In genomic region chr9:131417264-131418142, GRCh38 we compare ENCODE assay signal across 8 cellular contexts. TPM values are rescaled to one million over a fixed set of nuclear protein-coding genes. Genes with fewer than 3 reads are reported as not detected.
DNase-seq lines count a peak whose midpoint lies in the region; ATAC-seq, FAIRE-seq and TF ChIP-seq lines count a peak whose summit lies in the region.

No MANE protein-coding gene starts in this region.

- H2BK12ac ChIP-seq in H1 (ENCODE audit: low read depth, low read length) = no peak overlapping the region

- no peak overlapping the region for H3K14ac ChIP-seq in H1 (ENCODE audit: insufficient read length)

- no peak overlapping the region for H3K56ac ChIP-seq in H1 (replicated peaks; ENCODE audit: insufficient read length, low read depth, low read length)

- ATAC-seq in psoas muscle (peak in 2 of 4 donors; percentile 36 to 68), HG02642 (IDR thresholded peaks at IDR 0.05; ENCODE audit: poor library complexity, unreplicated experiment) (no peak), HG03457 (IDR thresholded peaks at IDR 0.05; ENCODE audit: unreplicated experiment) (no peak), GM21447 (IDR thresholded peaks at IDR 0.05; ENCODE audit: unreplicated experiment) (no peak)

- no peak overlapping the region; the same call in 1 of the 2 replicates for H2BK5ac ChIP-seq in H1 (ENCODE audit: low read depth, low read length)

- no peak for TF ChIP-seq EP300 in H1 (IDR thresholded peaks at IDR 0.05; ENCODE audit: borderline replicate concordance in 1 of 2, low read depth in 2 of 2, low read length in 2 of 2)

- H3K9ac ChIP-seq in H1 (replicated peaks in 1 of 4; ENCODE audit: extremely low read depth in 1 of 4, low read depth in 3 of 4, low read length in 3 of 4) = no peak overlapping the region; a peak in 2 of 7 replicates

- H3K4me1 ChIP-seq in H1 (replicated peaks in 1 of 4; ENCODE audit: control insufficient read depth in 3 of 4, insufficient read depth in 4 of 4, low read length in 3 of 4) = peaks cover 18 to 38% (median 32%) of the 10 kb centered on the region in 4 experiments
- H3K4me1 ChIP-seq in psoas muscle = peaks cover 82% of the 10 kb centered on the region

- CTCF ChIA-PET in H1 (lab: Charles Lee; ENCODE audit: partially characterized antibody) = interaction anchor here (0.8 to 2.5 kb wide), 7 partner anchors 9 to 81 kb away, joined by 3 to 12 read pairs (median 3); no protein-coding TSS in a partner anchor

- peaks cover 10% of the 10 kb centered on the region; the same call in 1 of the 2 replicates for H3K79me1 ChIP-seq in H1 (ENCODE audit: low read depth, low read length)

- H3K18ac ChIP-seq in H1 (ENCODE audit: extremely low read depth, low read length) = 0 out of 2 replicates have a peak overlapping the region, but pooled peaks have one; percentile 11

- TF ChIP-seq CTCF in H1 (IDR thresholded peaks at IDR 0.05; ENCODE audit: control extremely low read depth in 1 of 3, insufficient read depth in 1 of 3, low read depth in 1 of 3, low read length in 3 of 3) = no peak
- no peak for TF ChIP-seq CTCF in psoas muscle (IDR thresholded peaks at IDR 0.05)

- H2AK5ac ChIP-seq in H1 (ENCODE audit: low read depth, low read length) = no peak overlapping the region

- H3K23ac ChIP-seq in H1 (ENCODE audit: insufficient read length) = no peak overlapping the region

- no peak overlapping the region for H2BK15ac ChIP-seq in H1 (ENCODE audit: low read length)

- intact Hi-C loops in psoas muscle (cut with DNase I) = no loop called here

- H3K27ac ChIP-seq in H1 (ENCODE audit: low read depth, low read length) (peak overlapping the region; percentile 23), psoas muscle (peak overlapping the region; percentile 79)

- H3K4ac ChIP-seq in H1 (replicated peaks; ENCODE audit: insufficient read length, low read depth, low read length) = no peak overlapping the region

- no peak overlapping the region for H4K8ac ChIP-seq in H1 (ENCODE audit: extremely low read depth, insufficient read depth, low read length)

- H3K4me3 ChIP-seq in H1 (ENCODE audit: extremely low read depth in 1 of 4, insufficient read depth in 2 of 4, low read depth in 3 of 4, low read length in 4 of 4) (no peak overlapping the region), psoas muscle (peak overlapping the region; percentile 24)

- no peak overlapping the region for H4K91ac ChIP-seq in H1 (replicated peaks; ENCODE audit: insufficient read length, low read length)

- FAIRE-seq in H1 (lab: Jason Lieb, UNC) = no peak

- 88% methylated on average over 13 of the region's 13 CpGs; no CpG with 5 or more reads in 1 of the 2 experiments for WGBS in H1 (ENCODE audit: extremely low coverage in 1 of 2, insufficient coverage in 1 of 2, insufficient read length in 1 of 2, insufficient replicate concordance in 2 of 2, low coverage in 1 of 2, low lambda C conversion rate in 2 of 2, missing lambda C conversion rate in 1 of 2), 2 experiments
- 42 to 54% (median 49%) methylated on average over 13 of the region's 13 CpGs for WGBS in psoas muscle, 3 donors

- TF ChIP-seq POLR2A in H1 (IDR thresholded peaks at IDR 0.05; ENCODE audit: control extremely low read depth in 1 of 2, low read depth in 2 of 2, low read length in 2 of 2) = no peak

- H3K9me3 ChIP-seq in H1 (ENCODE audit: insufficient read depth in 2 of 2, low read depth in 1 of 2, low read length in 1 of 2) = peaks cover 0 to 3% of the 10 kb centered on the region in 2 experiments; a peak in 1 of 4 replicates
- H3K9me3 ChIP-seq in psoas muscle = no peaks in the 10 kb centered on the region

- TF ChIP-seq RAD21 in H1 (IDR thresholded peaks at IDR 0.05 in 1 of 2, conservative IDR thresholded peaks at IDR 0.05 in 1 of 2; ENCODE audit: low read depth in 2 of 2, low read length in 2 of 2) = no peak

- no peak overlapping the region for H2AFZ ChIP-seq in H1 (ENCODE audit: low read length)

- no peak overlapping the region for H2BK20ac ChIP-seq in H1 (ENCODE audit: low read length)

- H4K20me1 ChIP-seq in H1 (replicated peaks in 1 of 2; ENCODE audit: control insufficient read depth in 1 of 2, insufficient read depth in 2 of 2, low read length in 2 of 2) = peaks cover 48% of the 10 kb centered on the region in 2 experiments

- peaks cover 0 to 21% (median 2%) of the 10 kb centered on the region in 4 experiments; a peak in 3 of 8 replicates for H3K36me3 ChIP-seq in H1 (ENCODE audit: control insufficient read depth in 2 of 4, insufficient read depth in 4 of 4, low read length in 3 of 4)
- no peaks in the 10 kb centered on the region for H3K36me3 ChIP-seq in psoas muscle (ENCODE audit: insufficient read depth in 1 of 2, low read depth in 1 of 2)

- H3K27me3 ChIP-seq in H1 (replicated peaks in 1 of 4; ENCODE audit: control insufficient read depth in 3 of 4, extremely low read depth in 1 of 4, insufficient read depth in 3 of 4, low read length in 3 of 4) (no peaks in the 10 kb centered on the region), psoas muscle (ENCODE audit: insufficient read depth in 3 of 3, low read length in 2 of 3) (no peaks in the 10 kb centered on the region)

- POLR2A ChIA-PET in H1 (lab: Charles Lee; ENCODE audit: partially characterized antibody) = interaction anchor here (0.9 to 4.1 kb wide), 9 partner anchors 11 to 56 kb away, joined by 5 to 26 read pairs (median 7); no protein-coding TSS in a partner anchor

- H4K5ac ChIP-seq in H1 (ENCODE audit: insufficient read length, low read depth, low read length) = no peak overlapping the region

- peak overlapping the region in 1 of 2 experiments; percentile 40; a peak in 1 of 4 replicates for H3K4me2 ChIP-seq in H1 (ENCODE audit: insufficient read depth in 1 of 2, low read depth in 2 of 2, low read length in 2 of 2)

- DNase-seq in EL (peak; percentile 43), MV-4-11 (lab: John Stamatoyannopoulos, UW) (peak; percentile 24), H1 (ENCODE audit: low read depth in 1 of 2, low spot score in 2 of 2) (no peak), psoas muscle (peak in 1 of 2 donors; percentile 6), Ammon's horn (ENCODE audit: low spot score) (no peak)

- H2BK120ac ChIP-seq in H1 (replicated peaks; ENCODE audit: low read depth, low read length) = no peak overlapping the region

- no peaks in the 10 kb centered on the region for H3K23me2 ChIP-seq in H1 (ENCODE audit: low read depth, low read length)

- peaks cover 72 to 100% of the 10 kb centered on the region in 2 experiments for H3K79me2 ChIP-seq in H1 (ENCODE audit: control insufficient read depth in 1 of 2, insufficient read depth in 2 of 2, low read length in 2 of 2)

TF ChIP-seq in H1, 55 proteins besides CTCF, POLR2A, EP300 and RAD21 (continues in another document):
- TF ChIP-seq RXRA (IDR thresholded peaks at IDR 0.05; ENCODE audit: insufficient read depth, low read depth, low read length) = no peak
- no peak for TF ChIP-seq TAF1 (IDR thresholded peaks at IDR 0.05; ENCODE audit: low read depth, low read length)
- no peak for TF ChIP-seq JUN (IDR thresholded peaks at IDR 0.05; ENCODE audit: low read depth, low read length)
- no peak for TF ChIP-seq SP4 (IDR thresholded peaks at IDR 0.05; ENCODE audit: low read length)
- TF ChIP-seq RNF2 (IDR thresholded peaks at IDR 0.05; ENCODE audit: borderline replicate concordance, low read depth, low read length, missing control alignments, poor library complexity, severe bottlenecking) = no peak
- TF ChIP-seq CBX5 (IDR thresholded peaks at IDR 0.05; ENCODE audit: low read depth, low read length) = no peak
- no peak for TF ChIP-seq TEAD4 (IDR thresholded peaks at IDR 0.05; ENCODE audit: low read depth, low read length)
- TF ChIP-seq SP2 (IDR thresholded peaks at IDR 0.05; ENCODE audit: low read length) = no peak
- no peak for TF ChIP-seq PHF8 (conservative IDR thresholded peaks at IDR 0.05; ENCODE audit: low read depth, low read length)
- no peak for TF ChIP-seq RFX5 (IDR thresholded peaks at IDR 0.05; ENCODE audit: borderline replicate concordance, low read depth, low read length)
- no peak for TF ChIP-seq MAFK (IDR thresholded peaks at IDR 0.05; ENCODE audit: low read depth, low read length)
- no peak for TF ChIP-seq USF2 (IDR thresholded peaks at IDR 0.05; ENCODE audit: low read length)
- no peak for TF ChIP-seq HDAC2 (IDR thresholded peaks at IDR 0.05; ENCODE audit: borderline replicate concordance in 1 of 2, low read depth in 2 of 2, low read length in 2 of 2)
- no peak for TF ChIP-seq CREB1 (IDR thresholded peaks at IDR 0.05)
- no peak for TF ChIP-seq ASH2L (IDR thresholded peaks at IDR 0.05; ENCODE audit: low read length)
- TF ChIP-seq ATF3 (IDR thresholded peaks at IDR 0.05; ENCODE audit: insufficient read depth, low read depth, low read length) = no peak
- TF ChIP-seq MAX (IDR thresholded peaks at IDR 0.05) = no peak
- TF ChIP-seq HDAC6 (IDR thresholded peaks at IDR 0.05; ENCODE audit: low read depth, low read length) = no peak
- TF ChIP-seq SIRT6 (IDR thresholded peaks at IDR 0.05; ENCODE audit: low read length) = no peak

RNA-seq across cellular contexts. Expression of gene PRRC2B, which starts 23.6 kb away (rescaled TPM):
- 249 and 255 TPM in 2 replicates for total RNA-seq in H1 (2021; fragmentation: NEBNext Ultra II Directional; extraction: Animal tissue kit (Norgen Biotek cat#: 25700))
- polyA plus RNA-seq in H1 (2011; rRNA removed) = 37.3 and 55.3 TPM in 2 replicates
- 32.6 TPM for polyA plus RNA-seq in H1 (2011; cell fraction: cytosol; rRNA removed)
- 115 TPM for polyA plus RNA-seq in H1 (2011; cell fraction: nucleus; rRNA removed)
- polyA plus RNA-seq in H1 (2012, experiment 1 of 2) = 96.3 to 122 TPM (median 108 TPM) in 4 replicates
- polyA plus RNA-seq in H1 (2012, experiment 2 of 2) = 52.2 TPM
- polyA plus RNA-seq in H1 (2013, experiment 1 of 2) = 64.3 TPM
- polyA plus RNA-seq in H1 (2013, experiment 2 of 2) = 64.7 TPM
- 102 and 131 TPM in 2 replicates for polyA minus RNA-seq in H1 (2011; rRNA and poly(A)+ RNA removed)
- polyA minus RNA-seq in H1 (2011; cell fraction: cytosol; rRNA and poly(A)+ RNA removed) = 63.8 TPM
- polyA minus RNA-seq in H1 (2011; cell fraction: nucleus; rRNA and poly(A)+ RNA removed) = 69.0 TPM
- total RNA-seq in psoas muscle = 100 to 1,000 TPM in 1 of 4 donors, 10 to 100 TPM in 3; 63.6 to 114 (median 78.7) TPM
- 10 to 100 TPM; 22.7 to 42.1 (median 27.5) TPM for polyA plus RNA-seq in psoas muscle

Comparison
In these comparisons a context has a peak if more than half of its experiments do, and no peak if none do; other contexts are left out.
1. DNase-seq: peak in EL (single experiment) and MV-4-11 (single experiment); none in H1 (0 of 2) and Ammon's horn (single experiment).